17 cellular contexts compared by ENCODE assay signal in genomic region chr14:61238611-61239010, GRCh38.
"Had no signal": no experiment of that assay in that cellular context is flagged by ENCODE, and none has a peak within 500 bp of the region (broad histone marks: within the 10 kb centered on the region; RNA-seq: fewer than 3 reads in every experiment).

No MANE protein-coding gene starts in this region.

- H3K9me3 ChIP-seq: uterus had no signal

- DNase-seq: effector memory CD8-positive, alpha-beta T cell; esophagus squamous epithelium; foreskin fibroblast; kidney glomerular epithelial cell; naive thymus-derived CD4-positive, alpha-beta T cell; posterior cingulate gyrus; spleen; stimulated activated CD4-positive, alpha-beta T cell treated with anti-CD3 and anti-CD28 coated beads, Interleukin-15, amount 100 ng/mL, for 24 hours; stimulated activated CD4-positive, alpha-beta T cell treated with anti-CD3 and anti-CD28 coated beads, Interleukin-1b, Interleukin-23, amount 100 ng/mL, for 48 hours; stimulated activated CD4-positive, alpha-beta T cell treated with anti-CD3 and anti-CD28 coated beads, Interleukin-4, amount 100 ng/mL, for 24 hours; tibial artery; upper lobe of left lung; uterus had no signal

- H3K4me3 ChIP-seq: esophagus squamous epithelium, gastroesophageal sphincter, spleen, tibial artery, upper lobe of left lung, uterus had no signal

- H3K36me3 ChIP-seq: esophagus squamous epithelium, gastroesophageal sphincter, spleen, tibial artery, upper lobe of left lung, uterus had no signal

- ATAC-seq: effector memory CD8-positive, alpha-beta T cell; gastroesophageal sphincter; naive thymus-derived CD4-positive, alpha-beta T cell; sciatic nerve; stimulated activated memory B cell treated with anti-CD40 and anti-IgM and Interleukin-4, amounts not matched to agents 10 μg/mL and 1 μg/mL and 100 μg/mL, for 72 hours had no signal

- H3K27me3 ChIP-seq: esophagus squamous epithelium, gastroesophageal sphincter, tibial artery, upper lobe of left lung, uterus had no signal

- H3K27ac ChIP-seq: esophagus squamous epithelium, gastroesophageal sphincter, spleen, tibial artery, upper lobe of left lung, uterus had no signal

- H3K4me1 ChIP-seq: esophagus squamous epithelium, gastroesophageal sphincter, spleen, tibial artery, upper lobe of left lung, uterus had no signal

- FAIRE-seq: islet of Langerhans had no signal
